8 cellular contexts compared by ENCODE assay signal in the genomic region with DNA sequence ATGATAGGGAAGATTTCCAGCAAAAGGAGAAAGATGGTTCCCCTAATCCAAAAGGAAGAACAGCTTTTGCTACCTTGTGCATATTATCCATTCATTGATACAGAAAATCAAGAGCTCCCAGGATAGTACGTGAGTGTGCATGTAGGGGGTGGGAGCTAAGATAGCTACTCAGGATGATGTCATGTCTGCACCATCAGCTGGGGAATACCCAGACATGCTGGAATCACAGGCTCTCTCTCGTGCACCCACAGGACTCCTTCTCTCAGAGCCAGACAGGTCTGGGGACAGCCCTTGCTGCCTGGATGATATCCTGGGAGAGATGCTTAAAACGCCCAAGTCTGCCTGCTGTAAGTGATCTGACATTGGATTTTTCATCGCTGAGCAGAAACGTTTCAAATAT. TPM values are rescaled to one million over a fixed set of nuclear protein-coding genes. Genes with fewer than 3 reads are reported as not detected.
DNase-seq lines count a peak whose midpoint lies in the region; ATAC-seq and TF ChIP-seq lines count a peak whose summit lies in the region.

No MANE protein-coding gene starts in this region.

- intact Hi-C loops in left lung (cut with DNase I): no loop called here

- no peak for TF ChIP-seq CTCF in left lung (IDR thresholded peaks at IDR 0.05)

- H3K4me1 ChIP-seq in left lung: peaks cover 0 to 25% of the 10 kb centered on the region in 2 donors

- peaks cover 0 to 8% of the 10 kb centered on the region in 2 donors for H3K9me3 ChIP-seq in left lung

- no peaks in the 10 kb centered on the region for H3K36me3 ChIP-seq in left lung

- H3K27me3 ChIP-seq in left lung: no peaks in the 10 kb centered on the region

- ATAC-seq in HG02571 (IDR thresholded peaks at IDR 0.05; ENCODE audit: unreplicated experiment) (peak; percentile 81), left lung (peak; percentile 36)

- peak overlapping the region in 1 of 2 donors; percentile 33 for H3K27ac ChIP-seq in left lung

- DNase-seq in GM03348 (ENCODE audit: low spot score) (peak; percentile 59), left lung (no peak), NCI-H128 (lab: John Stamatoyannopoulos, UW; ENCODE audit: unreplicated experiment) (no peak), COR-L47 (lab: John Stamatoyannopoulos, UW) (no peak), NCI-H1417 (lab: John Stamatoyannopoulos, UW) (no peak), NCI-H524 (lab: John Stamatoyannopoulos, UW) (no peak)
- peak; percentile 25 to 33 for DNase-seq in activated CD4-positive, alpha-beta T cell treated with anti-CD3 and anti-CD28 coated beads, Interleukin-2, amount 50 U/mL, for 48 hours

- no peak overlapping the region for H3K4me3 ChIP-seq in left lung

RNA-seq across cellular contexts. Expression of a gene that starts 38.9 kb away (rescaled TPM):
- 10 to 100 TPM; 71.1 to 80.7 TPM for total RNA-seq in left lung

Comparison
In these comparisons a context has a peak if more than half of its experiments do, and no peak if none do; other contexts are left out.
1. DNase-seq: peak in GM03348 (single experiment) and activated CD4-positive, alpha-beta T cell treated with anti-CD3 and anti-CD28 coated beads, Interleukin-2, amount 50 U/mL, for 48 hours (2 of 2); none in left lung (0 of 2), NCI-H128 (single experiment), COR-L47 (single experiment), NCI-H1417 (0 of 3) and NCI-H524 (0 of 2).